17 cellular contexts compared by ENCODE assay signal in the genomic region with DNA sequence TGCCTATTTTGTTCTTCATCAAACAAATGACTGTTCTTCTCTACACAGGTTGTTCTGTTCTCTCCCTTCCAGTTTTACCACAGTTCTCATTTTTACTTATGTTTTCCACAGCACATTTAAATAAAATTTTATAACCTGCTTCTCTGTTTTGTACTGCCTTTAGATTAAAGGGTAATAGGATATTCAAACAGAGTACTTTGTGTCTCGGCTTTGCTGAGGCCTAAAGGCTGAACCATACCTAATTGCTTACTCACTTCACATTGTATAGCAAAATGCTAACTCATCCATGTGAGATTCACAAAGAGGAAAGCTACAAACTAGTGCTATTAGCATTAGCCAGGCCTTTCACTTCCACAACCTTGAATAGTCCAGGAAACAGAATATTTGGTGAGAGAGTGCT.
DNase-seq lines count a peak whose midpoint lies in the region; TF ChIP-seq lines count a peak whose summit lies in the region.
"Had no signal": no experiment of that assay in that cellular context is flagged by ENCODE, and none has a peak within 500 bp of the region (broad histone marks: within the 10 kb centered on the region; RNA-seq: fewer than 3 reads in every experiment).

No MANE protein-coding gene starts in this region.

- H3K79me2 ChIP-seq in fibroblast of lung (ENCODE audit: control insufficient read depth, insufficient read depth, low read length) = no peaks in the 10 kb centered on the region

- H2AFZ ChIP-seq in fibroblast of lung (ENCODE audit: low read length) (no peak overlapping the region), neuron (ENCODE audit: low read depth, low read length) (peak overlapping the region; percentile 64)

- no peak overlapping the region for H3K27ac Mint-ChIP-seq in immature natural killer cell
- H3K27ac Mint-ChIP-seq in T-helper 2 cell treated with Interferon-gamma antibody and Interleukin-4, amounts not matched to agents 5 μg/mL and 100 μg/mL, for 36 hours = no peak overlapping the region
- H3K27ac Mint-ChIP-seq: activated CD8-positive, alpha-beta T cell treated with anti-CD3 and anti-CD28 coated beads, Interleukin-2, amount 10 ng/mL, durations not matched to agents 7 days and 5 days; activated T-helper 17 cell treated with anti-CD3 and anti-CD28 coated beads, Interleukin-2, amount 50 U/mL, for 72 hours; B cell; IgD-negative memory B cell had no signal

- peaks cover 1 to 4% (median 2%) of the 10 kb centered on the region in 3 donors for H3K27me3 Mint-ChIP-seq in immature natural killer cell (ENCODE audit: low read depth in 3 of 3)
- no peaks in the 10 kb centered on the region for H3K27me3 Mint-ChIP-seq in T-helper 2 cell treated with Interferon-gamma antibody and Interleukin-4, amounts not matched to agents 5 μg/mL and 100 μg/mL, for 36 hours (ENCODE audit: low read depth)
- H3K27me3 Mint-ChIP-seq: activated T-helper 17 cell treated with anti-CD3 and anti-CD28 coated beads, Interleukin-2, amount 50 U/mL, for 72 hours; B cell had no signal

- H3K9me3 Mint-ChIP-seq in immature natural killer cell = peaks cover 0 to 2% (median 0%) of the 10 kb centered on the region in 6 donors
- no peaks in the 10 kb centered on the region for H3K9me3 Mint-ChIP-seq in T-helper 2 cell treated with Interferon-gamma antibody and Interleukin-4, amounts not matched to agents 5 μg/mL and 100 μg/mL, for 36 hours
- H3K9me3 Mint-ChIP-seq: activated T-helper 17 cell treated with anti-CD3 and anti-CD28 coated beads, Interleukin-2, amount 50 U/mL, for 72 hours had no signal

- no peak overlapping the region for H3K4me3 Mint-ChIP-seq in immature natural killer cell
- no peak overlapping the region for H3K4me3 Mint-ChIP-seq in T-helper 2 cell treated with Interferon-gamma antibody and Interleukin-4, amounts not matched to agents 5 μg/mL and 100 μg/mL, for 36 hours
- H3K4me3 Mint-ChIP-seq: activated CD8-positive, alpha-beta T cell treated with anti-CD3 and anti-CD28 coated beads, Interleukin-2, amount 10 ng/mL, durations not matched to agents 7 days and 5 days; activated T-helper 17 cell treated with anti-CD3 and anti-CD28 coated beads, Interleukin-2, amount 50 U/mL, for 72 hours; B cell; IgD-negative memory B cell had no signal

- H3K36me3 ChIP-seq in adipocyte (ENCODE audit: control insufficient read depth, insufficient read depth, low read length, severe bottlenecking) = no peaks in the 10 kb centered on the region
- no peaks in the 10 kb centered on the region for H3K36me3 ChIP-seq in fibroblast of lung (ENCODE audit: control insufficient read depth, insufficient read depth, low read length)
- no peaks in the 10 kb centered on the region for H3K36me3 ChIP-seq in neuron (ENCODE audit: insufficient read depth, low read length)
- H3K36me3 ChIP-seq: vagina had no signal

- H3K4me2 ChIP-seq in fibroblast of lung (ENCODE audit: extremely low read depth, insufficient read depth, low read length) = no peak overlapping the region

- H4K20me1 ChIP-seq in fibroblast of lung (ENCODE audit: control insufficient read depth, extremely low read depth, insufficient read depth, low read length) = no peaks in the 10 kb centered on the region

- H3K27me3 ChIP-seq in adipocyte (replicated peaks; ENCODE audit: control insufficient read depth, insufficient read depth, low read length) (no peaks in the 10 kb centered on the region), fibroblast of lung (ENCODE audit: control insufficient read depth, insufficient read depth, low read length) (no peaks in the 10 kb centered on the region), neuron (ENCODE audit: insufficient read depth, low read length) (no peaks in the 10 kb centered on the region)
- H3K27me3 ChIP-seq: vagina had no signal

- H3K9me3 ChIP-seq in adipocyte (ENCODE audit: control insufficient read depth, low read length) = peaks cover 3% of the 10 kb centered on the region
- H3K9me3 ChIP-seq in fibroblast of lung (ENCODE audit: control insufficient read depth, insufficient read depth, low read depth, low read length) = no peaks in the 10 kb centered on the region
- H3K9me3 ChIP-seq in neuron (ENCODE audit: low read length) = no peaks in the 10 kb centered on the region
- H3K9me3 ChIP-seq: vagina had no signal

- no peak overlapping the region for H3K4me3 ChIP-seq in adipocyte (ENCODE audit: low read length)
- H3K4me3 ChIP-seq in fibroblast of lung (replicated peaks in 1 of 4; ENCODE audit: control extremely low read depth in 1 of 4, insufficient read depth in 1 of 4, low read depth in 3 of 4, low read length in 4 of 4) = no peak overlapping the region
- no peak overlapping the region for H3K4me3 ChIP-seq in neuron (ENCODE audit: low read length)
- H3K4me3 ChIP-seq: SK-N-MC, vagina had no signal

- H3K4me1 Mint-ChIP-seq in immature natural killer cell = no peaks in the 10 kb centered on the region
- H3K4me1 Mint-ChIP-seq in T-helper 2 cell treated with Interferon-gamma antibody and Interleukin-4, amounts not matched to agents 5 μg/mL and 100 μg/mL, for 36 hours (ENCODE audit: low read depth) = no peaks in the 10 kb centered on the region
- H3K4me1 Mint-ChIP-seq: activated T-helper 17 cell treated with anti-CD3 and anti-CD28 coated beads, Interleukin-2, amount 50 U/mL, for 72 hours; B cell; IgD-negative memory B cell had no signal

- H3K36me3 Mint-ChIP-seq in immature natural killer cell = no peaks in the 10 kb centered on the region
- no peaks in the 10 kb centered on the region for H3K36me3 Mint-ChIP-seq in T-helper 2 cell treated with Interferon-gamma antibody and Interleukin-4, amounts not matched to agents 5 μg/mL and 100 μg/mL, for 36 hours (ENCODE audit: low read depth)

- TF ChIP-seq CTCF in fibroblast of lung (conservative IDR thresholded peaks at IDR 0.05 in 1 of 2, IDR thresholded peaks at IDR 0.05 in 1 of 2; ENCODE audit: low read depth in 1 of 2, low read length in 2 of 2) = no peak

- H3K9ac ChIP-seq in adipocyte (ENCODE audit: low read length) (no peak overlapping the region), fibroblast of lung (ENCODE audit: insufficient read depth, low read length) (no peak overlapping the region)

- peak; percentile 12 for DNase-seq in H4 (ENCODE audit: low spot score)
- DNase-seq in adipocyte (ENCODE audit: low read depth) = peak; percentile 57
- DNase-seq in fibroblast of lung (ENCODE audit: low read depth in 2 of 2) = peak; percentile 28 to 79
- no peak for DNase-seq in immature natural killer cell
- DNase-seq in UCSD-AML1 (lab: John Stamatoyannopoulos, UW; ENCODE audit: unreplicated experiment) = no peak
- no peak for DNase-seq in T-helper 2 cell treated with Interferon-gamma antibody and Interleukin-4, amounts not matched to agents 5 μg/mL and 100 μg/mL, for 36 hours (ENCODE audit: low spot score)
- DNase-seq in NCI-H1105 (lab: John Stamatoyannopoulos, UW) = no peak
- DNase-seq: activated CD8-positive, alpha-beta T cell treated with anti-CD3 and anti-CD28 coated beads, Interleukin-2, amount 10 ng/mL, durations not matched to agents 7 days and 5 days; NCI-H1105 treated with DMSO at 0.1 percent for 48 hours; NCI-H345; occipital lobe had no signal

- H3K27ac ChIP-seq in fibroblast of lung (ENCODE audit: insufficient read depth, low read length) = no peak overlapping the region
- H3K27ac ChIP-seq: SK-N-MC, vagina had no signal

- peaks cover 15% of the 10 kb centered on the region for H3K4me1 ChIP-seq in adipocyte (ENCODE audit: control insufficient read depth, insufficient read depth, low read length)
- peaks cover 3% of the 10 kb centered on the region for H3K4me1 ChIP-seq in fibroblast of lung (ENCODE audit: control insufficient read depth, extremely low read depth, insufficient read depth, low read length)
- peaks cover 3% of the 10 kb centered on the region for H3K4me1 ChIP-seq in neuron (ENCODE audit: insufficient read depth, low read length)
- H3K4me1 ChIP-seq: vagina had no signal

Comparison
In these comparisons a context has a peak if more than half of its experiments do, and no peak if none do; other contexts are left out.
1. DNase-seq: peak in H4 (single experiment), adipocyte (single experiment) and fibroblast of lung (2 of 2); none in immature natural killer cell (0 of 3), UCSD-AML1 (single experiment), T-helper 2 cell treated with Interferon-gamma antibody and Interleukin-4, amounts not matched to agents 5 μg/mL and 100 μg/mL, for 36 hours (single experiment) and NCI-H1105 (single experiment).